Comparison of ENCODE assay signal across 10 cellular contexts in genomic region chr7:44982970-44983369, GRCh38. TPM values are rescaled to one million over a fixed set of nuclear protein-coding genes. Genes with fewer than 3 reads are reported as not detected.
DNase-seq lines count a peak whose midpoint lies in the region; ATAC-seq and TF ChIP-seq lines count a peak whose summit lies in the region.
"Had no signal": no experiment of that assay in that cellular context is flagged by ENCODE, and none has a peak within 500 bp of the region (broad histone marks: within the 10 kb centered on the region; RNA-seq: fewer than 3 reads in every experiment).

No MANE protein-coding gene starts in this region.

- peaks cover 53 to 98% (median 73%) of the 10 kb centered on the region in 4 donors for H3K4me1 Mint-ChIP-seq in CD4-positive, alpha-beta memory T cell
- peaks cover 19% of the 10 kb centered on the region for H3K4me1 Mint-ChIP-seq in activated T-helper 17 cell treated with anti-CD3 and anti-CD28 coated beads, Interleukin-2, amount 50 U/mL, for 72 hours
- H3K4me1 Mint-ChIP-seq in natural killer cell treated with Interleukin-12 subunit alpha and Interleukin-12 subunit beta and Interleukin-15 and Interleukin-18, amount 100 ng/mL, for 72 hours (ENCODE audit: low read depth in 2 of 2): peaks cover 74 to 77% of the 10 kb centered on the region in 2 donors

- no peak for TF ChIP-seq CTCF in HL-60 (IDR thresholded peaks at IDR 0.05; ENCODE audit: insufficient read depth, low read length)

- H3K36me3 Mint-ChIP-seq in CD4-positive, alpha-beta memory T cell: peaks cover 42 to 66% of the 10 kb centered on the region in 2 donors
- H3K36me3 Mint-ChIP-seq in activated T-helper 17 cell treated with anti-CD3 and anti-CD28 coated beads, Interleukin-2, amount 50 U/mL, for 72 hours (ENCODE audit: low read depth): peaks cover 100% of the 10 kb centered on the region
- peaks cover 37% of the 10 kb centered on the region for H3K36me3 Mint-ChIP-seq in natural killer cell treated with Interleukin-12 subunit alpha and Interleukin-12 subunit beta and Interleukin-15 and Interleukin-18, amount 100 ng/mL, for 72 hours

- CTCF ChIA-PET in CD4-positive, alpha-beta memory T cell (lab: Charles Lee; ENCODE audit: partially characterized antibody): interaction anchor here (0.6 to 3.9 kb wide), 6 partner anchors 10 to 70 kb away, joined by 3 to 21 read pairs (median 3); no protein-coding TSS in a partner anchor

- no peak for DNase-seq in CD4-positive, alpha-beta memory T cell
- no peak for DNase-seq in HL-60 (ENCODE audit: low read depth in 1 of 2, low spot score in 1 of 2)
- no peak for DNase-seq in natural killer cell treated with Interleukin-12 subunit alpha and Interleukin-12 subunit beta and Interleukin-15 and Interleukin-18, amount 100 ng/mL, for 72 hours (ENCODE audit: low spot score)
- DNase-seq: NCI-H2227 treated with DMSO at 0.1 percent for 48 hours, sigmoid colon had no signal

- POLR2A ChIA-PET in CD4-positive, alpha-beta memory T cell (lab: Charles Lee; ENCODE audit: partially characterized antibody): interaction anchor here (1.3 to 21.9 kb wide), 4 partner anchors 9 to 135 kb away, joined by 3 to 551 read pairs (median 245); partner anchors contain the start of genes CCM2 and H2AZ2

- H3K9me3 Mint-ChIP-seq in CD4-positive, alpha-beta memory T cell: peaks cover 0 to 3% (median 0%) of the 10 kb centered on the region in 8 donors
- H3K9me3 Mint-ChIP-seq in activated T-helper 17 cell treated with anti-CD3 and anti-CD28 coated beads, Interleukin-2, amount 50 U/mL, for 72 hours: no peaks in the 10 kb centered on the region
- no peaks in the 10 kb centered on the region for H3K9me3 Mint-ChIP-seq in natural killer cell treated with Interleukin-12 subunit alpha and Interleukin-12 subunit beta and Interleukin-15 and Interleukin-18, amount 100 ng/mL, for 72 hours

- peaks cover 30% of the 10 kb centered on the region for H3K36me3 ChIP-seq in CD4-positive, alpha-beta memory T cell (ENCODE audit: insufficient read depth, low read length)

- H3K27ac ChIP-seq in CD4-positive, alpha-beta memory T cell (ENCODE audit: low read depth, low read length): peak overlapping the region; percentile 98
- peak overlapping the region; percentile 90 for H3K27ac ChIP-seq in HL-60 (replicated peaks)
- H3K27ac ChIP-seq: sigmoid colon had no signal

- no peak overlapping the region for H3K4me3 ChIP-seq in CD4-positive, alpha-beta memory T cell (ENCODE audit: low read length in 2 of 2)
- no peak overlapping the region for H3K4me3 ChIP-seq in HL-60 (replicated peaks; ENCODE audit: insufficient read depth, low read length)
- H3K4me3 ChIP-seq: sigmoid colon had no signal

- H3K4me1 ChIP-seq in CD4-positive, alpha-beta memory T cell (ENCODE audit: insufficient read depth, low read length): peaks cover 78% of the 10 kb centered on the region

- intact Hi-C loops in CD4-positive, alpha-beta memory T cell (cut with micrococcal nuclease): no loop called here

- H3K27ac Mint-ChIP-seq in CD4-positive, alpha-beta memory T cell: peak overlapping the region; percentile 42 to 100 (median 98)
- H3K27ac Mint-ChIP-seq in activated T-helper 17 cell treated with anti-CD3 and anti-CD28 coated beads, Interleukin-2, amount 50 U/mL, for 72 hours: peak overlapping the region; percentile 95
- peak overlapping the region; percentile 97 to 99 for H3K27ac Mint-ChIP-seq in natural killer cell treated with Interleukin-12 subunit alpha and Interleukin-12 subunit beta and Interleukin-15 and Interleukin-18, amount 100 ng/mL, for 72 hours

- H3K9me3 ChIP-seq in CD4-positive, alpha-beta memory T cell (ENCODE audit: control insufficient read depth in 1 of 2, low read length in 2 of 2): no peaks in the 10 kb centered on the region
- H3K9me3 ChIP-seq: sigmoid colon had no signal

- ATAC-seq in activated T-helper 17 cell treated with anti-CD3 and anti-CD28 coated beads, Interleukin-2, amount 50 U/mL, for 72 hours (replicated peaks): no peak
- no peak for ATAC-seq in natural killer cell treated with Interleukin-12 subunit alpha and Interleukin-12 subunit beta and Interleukin-15 and Interleukin-18, amount 100 ng/mL, for 72 hours
- ATAC-seq in GM18873 (IDR thresholded peaks at IDR 0.05; ENCODE audit: low FRiP score, unreplicated experiment): no peak
- ATAC-seq in GM18907 (IDR thresholded peaks at IDR 0.05; ENCODE audit: unreplicated experiment): no peak
- no peak for ATAC-seq in HG02981 (IDR thresholded peaks at IDR 0.05; ENCODE audit: unreplicated experiment)
- ATAC-seq: SK-N-SH treated with all-trans-retinoic acid at 6 μM for 48 hours had no signal

- H3K27me3 Mint-ChIP-seq in CD4-positive, alpha-beta memory T cell: no peaks in the 10 kb centered on the region
- no peaks in the 10 kb centered on the region for H3K27me3 Mint-ChIP-seq in activated T-helper 17 cell treated with anti-CD3 and anti-CD28 coated beads, Interleukin-2, amount 50 U/mL, for 72 hours
- H3K27me3 Mint-ChIP-seq in natural killer cell treated with Interleukin-12 subunit alpha and Interleukin-12 subunit beta and Interleukin-15 and Interleukin-18, amount 100 ng/mL, for 72 hours: no peaks in the 10 kb centered on the region

- no peaks in the 10 kb centered on the region for H3K27me3 ChIP-seq in CD4-positive, alpha-beta memory T cell (ENCODE audit: insufficient read depth, low read length)
- no peaks in the 10 kb centered on the region for H3K27me3 ChIP-seq in HL-60 (ENCODE audit: insufficient read depth, poor library complexity, severe bottlenecking)
- H3K27me3 ChIP-seq: sigmoid colon had no signal

- H3K4me3 Mint-ChIP-seq in CD4-positive, alpha-beta memory T cell: peak overlapping the region in 6 of 8 donors; percentile 2 to 97 (median 39)
- H3K4me3 Mint-ChIP-seq in activated T-helper 17 cell treated with anti-CD3 and anti-CD28 coated beads, Interleukin-2, amount 50 U/mL, for 72 hours: peak overlapping the region; percentile 99
- H3K4me3 Mint-ChIP-seq in natural killer cell treated with Interleukin-12 subunit alpha and Interleukin-12 subunit beta and Interleukin-15 and Interleukin-18, amount 100 ng/mL, for 72 hours: peak overlapping the region; percentile 94

RNA-seq across cellular contexts. Expression of gene MYO1G, which starts 4.2 kb away (rescaled TPM):
- 10 to 100 TPM; 92.9 to 94.2 TPM for total RNA-seq in CD4-positive, alpha-beta memory T cell
- 100 to 1,000 TPM; 143 to 168 TPM for polyA plus RNA-seq in CD4-positive, alpha-beta memory T cell
- 100 to 1,000 TPM; 316 to 649 TPM for total RNA-seq in activated T-helper 17 cell treated with anti-CD3 and anti-CD28 coated beads, Interleukin-2, amount 50 U/mL, for 72 hours
- total RNA-seq in natural killer cell treated with Interleukin-12 subunit alpha and Interleukin-12 subunit beta and Interleukin-15 and Interleukin-18, amount 100 ng/mL, for 72 hours: 100 to 1,000 TPM; 465 to 518 TPM

RNA-seq across cellular contexts. Expression of gene CCM2, which starts 17.0 kb away (rescaled TPM):
- total RNA-seq in CD4-positive, alpha-beta memory T cell: 100 to 1,000 TPM; 192 to 200 TPM
- polyA plus RNA-seq in CD4-positive, alpha-beta memory T cell: 10 to 100 TPM; 82.1 to 91.9 TPM
- total RNA-seq in activated T-helper 17 cell treated with anti-CD3 and anti-CD28 coated beads, Interleukin-2, amount 50 U/mL, for 72 hours: 10 to 100 TPM; 69.8 to 79.3 TPM
- total RNA-seq in natural killer cell treated with Interleukin-12 subunit alpha and Interleukin-12 subunit beta and Interleukin-15 and Interleukin-18, amount 100 ng/mL, for 72 hours: 10 to 100 TPM; 59.2 to 68.4 TPM

Comparison
In these comparisons a context has a peak if more than half of its experiments do, and no peak if none do; other contexts are left out.
1. H3K4me3 Mint-ChIP-seq: peak in every context shown above with its lines; median percentile 99 in activated T-helper 17 cell treated with anti-CD3 and anti-CD28 coated beads, Interleukin-2, amount 50 U/mL, for 72 hours; 94 in natural killer cell treated with Interleukin-12 subunit alpha and Interleukin-12 subunit beta and Interleukin-15 and Interleukin-18, amount 100 ng/mL, for 72 hours; 39 in CD4-positive, alpha-beta memory T cell.